In the genomic region with DNA sequence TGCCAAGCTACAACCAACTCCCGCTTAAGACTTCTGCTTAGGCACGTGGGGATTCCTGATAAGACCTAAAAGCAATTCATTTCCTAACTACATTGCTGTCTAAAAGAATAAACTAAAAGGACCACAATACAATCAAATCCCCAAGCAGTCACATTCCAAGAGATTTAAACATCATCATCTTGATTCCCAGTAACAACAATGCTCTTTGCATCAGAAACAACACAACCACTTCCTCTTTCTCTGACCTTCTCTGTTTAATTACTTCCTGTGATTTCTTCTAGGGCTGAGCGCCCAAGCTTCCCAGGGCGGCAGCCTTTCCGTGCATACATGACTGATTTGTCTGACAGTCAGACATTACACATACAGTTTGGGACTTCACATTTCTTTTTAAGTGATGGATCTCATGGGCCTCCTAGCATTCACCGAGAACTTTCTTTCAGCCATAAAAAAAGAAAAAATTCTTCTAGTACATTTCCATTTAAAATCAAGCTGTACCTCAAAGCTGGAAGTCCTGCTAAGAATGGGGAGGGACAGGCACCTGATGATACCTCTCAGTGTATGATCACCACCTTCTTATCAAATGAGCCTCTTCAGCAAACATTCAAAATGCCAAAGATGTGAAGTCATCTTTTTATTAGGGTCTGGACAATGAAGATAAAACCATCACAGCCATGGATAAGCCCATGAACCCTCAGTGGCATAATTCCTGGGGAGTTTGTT, we compare ENCODE assay signal across 8 cellular contexts.
A peak's percentile ranks its signal among the peaks of the same experiment; 100 is the strongest.
DNase-seq lines count a peak whose midpoint lies in the region; ATAC-seq and TF ChIP-seq lines count a peak whose summit lies in the region.

No MANE protein-coding gene starts in this region.

- H3K36me3 ChIP-seq in MM.1S (replicated peaks; ENCODE audit: insufficient read depth, low read length) = no peaks in the 10 kb centered on the region

- no peak overlapping the region for H3K27ac ChIP-seq in MM.1S (ENCODE audit: low read length)

- ATAC-seq in GM19455 (IDR thresholded peaks at IDR 0.05; ENCODE audit: unreplicated experiment) = peak; percentile 58

- H4K20me1 ChIP-seq in MM.1S (ENCODE audit: insufficient read depth, low read length) = peaks cover 23% of the 10 kb centered on the region; the same call in 1 of the 2 replicates

- no peak overlapping the region for H3K9ac ChIP-seq in MM.1S (ENCODE audit: low read length)

- H3K9me2 ChIP-seq in MM.1S (replicated peaks; ENCODE audit: insufficient read depth, low read length) = no peaks in the 10 kb centered on the region

- no peak for TF ChIP-seq CTCF in WI38 (IDR thresholded peaks at IDR 0.05; ENCODE audit: low read depth, low read length)
- no peak for TF ChIP-seq CTCF in MM.1S (IDR thresholded peaks at IDR 0.05; ENCODE audit: low read length)

- no peaks in the 10 kb centered on the region for H3K9me3 ChIP-seq in MM.1S (replicated peaks; ENCODE audit: insufficient read depth, low read length)

- H3K4me3 ChIP-seq in WI38 (ENCODE audit: low read depth, low read length) (peak overlapping the region; percentile 33), MM.1S (ENCODE audit: low read length) (no peak overlapping the region)

- H3K79me2 ChIP-seq in MM.1S (ENCODE audit: low read length) = peaks cover 99% of the 10 kb centered on the region

- no peak overlapping the region for H2AFZ ChIP-seq in MM.1S (ENCODE audit: low read length)

- no peaks in the 10 kb centered on the region for H3F3A ChIP-seq in MM.1S (ENCODE audit: insufficient read depth, low read length)

- peaks cover 6% of the 10 kb centered on the region; the same call in 1 of the 2 replicates for H3K4me1 ChIP-seq in MM.1S (ENCODE audit: low read length)

- no peaks in the 10 kb centered on the region for H3K27me3 ChIP-seq in MM.1S (replicated peaks; ENCODE audit: insufficient read depth, low read length)

- H3K4me2 ChIP-seq in MM.1S (ENCODE audit: low read depth, low read length) = no peak overlapping the region

- DNase-seq in AML-193 (lab: John Stamatoyannopoulos, UW) = peak; percentile 77
- peak; percentile 45 for DNase-seq in HK-2 (ENCODE audit: unreplicated experiment)
- peak; percentile 69 for DNase-seq in left kidney (ENCODE audit: low read depth, low spot score)
- no peak for DNase-seq in NCI-H128 (lab: John Stamatoyannopoulos, UW; ENCODE audit: unreplicated experiment)
- DNase-seq in MM.1S = no peak
- no peak for DNase-seq in NCI-H526 treated with DMSO at 0.1 percent for 48 hours (lab: John Stamatoyannopoulos, UW)

Comparison
In these comparisons a context has a peak if more than half of its experiments do, and no peak if none do; other contexts are left out.
1. DNase-seq: peak in AML-193 (2 of 2), HK-2 (single experiment) and left kidney (single experiment); none in NCI-H128 (single experiment), MM.1S (single experiment) and NCI-H526 treated with DMSO at 0.1 percent for 48 hours (single experiment).